15 cellular contexts compared by ENCODE assay signal in the genomic region with DNA sequence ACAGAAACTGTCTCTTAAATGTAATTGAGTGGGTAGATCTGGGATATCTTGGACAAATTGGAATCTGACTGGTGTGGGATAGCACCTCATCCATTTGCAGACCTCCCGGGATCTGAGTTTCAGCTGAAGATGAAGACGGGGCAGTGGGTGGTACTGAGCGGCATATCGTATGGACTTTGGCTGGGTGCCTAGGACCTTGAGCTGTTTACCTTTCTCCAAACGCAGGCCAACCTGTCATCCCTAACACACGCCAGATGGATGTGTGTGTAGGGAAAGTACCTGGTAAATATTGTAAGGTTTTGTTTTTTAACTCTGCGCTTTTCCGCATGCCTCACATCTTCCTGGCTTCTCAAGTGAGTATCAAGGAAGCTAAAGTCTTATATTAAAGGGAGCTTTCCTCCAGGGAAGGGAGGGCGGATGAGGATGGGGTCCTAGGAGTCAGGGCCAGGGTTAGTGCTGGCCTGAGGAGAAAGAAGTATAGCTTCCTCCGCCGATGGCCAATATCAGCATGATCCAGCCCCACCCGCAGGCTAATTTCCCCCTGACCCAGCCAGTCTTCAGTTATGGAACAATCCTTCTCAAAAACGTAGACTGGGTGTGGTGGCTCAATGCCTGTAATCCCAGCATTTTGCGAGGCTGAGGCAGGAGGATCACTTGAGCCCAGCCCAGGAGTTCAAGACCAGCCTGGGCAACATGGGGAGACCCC. TPM values are rescaled to one million over a fixed set of nuclear protein-coding genes. Genes with fewer than 3 reads are reported as not detected.
DNase-seq lines count a peak whose midpoint lies in the region; ATAC-seq and TF ChIP-seq lines count a peak whose summit lies in the region.
"Had no signal": no experiment of that assay in that cellular context is flagged by ENCODE, and none has a peak within 500 bp of the region (broad histone marks: within the 10 kb centered on the region; RNA-seq: fewer than 3 reads in every experiment).

No MANE protein-coding gene starts in this region.

- H3K27ac Mint-ChIP-seq in HFFc6, result no peak overlapping the region
- H3K27ac Mint-ChIP-seq: activated CD8-positive, alpha-beta T cell treated with anti-CD3 and anti-CD28 coated beads for 36 hours; activated naive CD8-positive, alpha-beta T cell treated with anti-CD3 and anti-CD28 coated beads, Interleukin-2, amount 10 ng/mL, durations not matched to agents 7 days and 5 days; B cell had no signal

- H3K4me1 Mint-ChIP-seq in HFFc6 (ENCODE audit: low read depth), result peaks cover 21% of the 10 kb centered on the region

- TF ChIP-seq CTCF in C4-2B (conservative IDR thresholded peaks at IDR 0.05) (no peak), RWPE1 (conservative IDR thresholded peaks at IDR 0.05; ENCODE audit: low read depth) (no peak), liver (IDR thresholded peaks at IDR 0.05; ENCODE audit: low read depth, low read length, missing input control) (no peak), HFFc6 (IDR thresholded peaks at IDR 0.05) (no peak)

- peak in 1 of 2 donors; percentile 7 for TF ChIP-seq RAD21 in liver (IDR thresholded peaks at IDR 0.05)

- CTCF ChIA-PET in RWPE1 (lab: Yijun Ruan, JAX), result interaction anchor here (0.6 to 1.1 kb wide), 2 partner anchors 22 to 25 kb away, joined by 4 read pairs; no protein-coding TSS in a partner anchor

- WGBS in liver, result 50% methylated on average over 14 of the region's 14 CpGs

- H3K27me3 ChIP-seq in H7 (ENCODE audit: control insufficient read depth, insufficient read depth, low read length) (peaks cover 8% of the 10 kb centered on the region), liver (ENCODE audit: control insufficient read depth in 4 of 4, insufficient read depth in 4 of 4, low read length in 3 of 4) (no peaks in the 10 kb centered on the region)

- no peak overlapping the region for H3K4me3 Mint-ChIP-seq in HFFc6

- no peaks in the 10 kb centered on the region for H3K9me3 Mint-ChIP-seq in HFFc6
- H3K9me3 Mint-ChIP-seq: activated CD8-positive, alpha-beta T cell treated with anti-CD3 and anti-CD28 coated beads for 36 hours; activated naive CD8-positive, alpha-beta T cell treated with anti-CD3 and anti-CD28 coated beads, Interleukin-2, amount 10 ng/mL, durations not matched to agents 7 days and 5 days; dendritic cell treated with granulocyte-macrophage colony-stimulating factor and Interleukin-4, amounts not matched to agents 40 ng/mL and 50 ng/mL, for 4 days had no signal

- H3K4me1 ChIP-seq in liver (ENCODE audit: control insufficient read depth in 4 of 4, insufficient read depth in 4 of 4, low read length in 3 of 4), result peaks cover 10 to 25% (median 19%) of the 10 kb centered on the region in 4 donors

- H3K4me3 ChIP-seq in H7 (ENCODE audit: insufficient read depth, low read depth, low read length), result no peak overlapping the region
- no peak overlapping the region for H3K4me3 ChIP-seq in liver (ENCODE audit: low read depth in 1 of 3, low read length in 3 of 3)

- H3K27me3 Mint-ChIP-seq in HFFc6 (ENCODE audit: insufficient read depth), result peaks cover 2% of the 10 kb centered on the region
- H3K27me3 Mint-ChIP-seq: activated CD8-positive, alpha-beta T cell treated with anti-CD3 and anti-CD28 coated beads for 36 hours had no signal

- DNase-seq in H7 (peak; percentile 16), RWPE1 (ENCODE audit: low spot score) (no peak), SIG-M5 (lab: John Stamatoyannopoulos, UW) (no peak), HFFc6 (no peak)
- DNase-seq: activated CD8-positive, alpha-beta T cell treated with anti-CD3 and anti-CD28 coated beads for 36 hours; activated naive CD8-positive, alpha-beta T cell treated with anti-CD3 and anti-CD28 coated beads, Interleukin-2, amount 10 ng/mL, durations not matched to agents 7 days and 5 days; OCI-M1 had no signal

- H3K9ac ChIP-seq in liver (ENCODE audit: low read depth in 1 of 2, low read length in 2 of 2), result peak overlapping the region in 1 of 2 donors; percentile 14

- H3K36me3 ChIP-seq in H7 (replicated peaks; ENCODE audit: control insufficient read depth, insufficient read depth, low read length), result peaks cover 7% of the 10 kb centered on the region
- no peaks in the 10 kb centered on the region for H3K36me3 ChIP-seq in liver (ENCODE audit: control insufficient read depth in 4 of 4, insufficient read depth in 3 of 4, low read depth in 1 of 4, low read length in 3 of 4)

- H3K36me3 Mint-ChIP-seq in HFFc6 (ENCODE audit: low read depth), result peaks cover 21% of the 10 kb centered on the region; the same call in 1 of the 2 replicates

- H3K27ac ChIP-seq in C4-2B (peak overlapping the region; percentile 75), RWPE1 (peak overlapping the region; percentile 25), liver (ENCODE audit: low read depth in 1 of 2, low read length in 2 of 2) (no peak overlapping the region)

- H3K9me3 ChIP-seq in liver (ENCODE audit: control insufficient read depth in 4 of 4, low read length in 3 of 4), result no peaks in the 10 kb centered on the region

- POLR2A ChIA-PET in RWPE1 (lab: Yijun Ruan, JAX; ENCODE audit: low non-redundant PET), result no interaction called here

- ATAC-seq in HG03442 (IDR thresholded peaks at IDR 0.05; ENCODE audit: unreplicated experiment) (no peak), GM18511 (IDR thresholded peaks at IDR 0.05; ENCODE audit: unreplicated experiment) (no peak)

TF ChIP-seq in liver, 16 proteins besides CTCF, POLR2A, EP300 and RAD21:
- TF ChIP-seq RXRA (IDR thresholded peaks at IDR 0.05) (no peak), FOXA2 (IDR thresholded peaks at IDR 0.05) (peak; percentile 52), HNF4A (conservative IDR thresholded peaks at IDR 0.05) (peak in 1 of 2 donors; percentile 28)

RNA-seq across cellular contexts. Expression of gene ATP8B2, which starts 26.2 kb away (rescaled TPM):
- 62.0 and 73.2 TPM in 2 replicates for total RNA-seq in H7 (2014; rRNA removed; shearing (Covaris generic))
- 10 to 100 TPM in 1 of 2 donors, 1 to 10 TPM in 1; 6.1 to 16.2 TPM for total RNA-seq in liver
- 1 to 10 TPM in 1 of 2 donors, under 1 TPM in 1; 0.75 to 4.5 TPM for polyA plus RNA-seq in liver
- total RNA-seq in HFFc6 (2021; fragmentation: NEBNext Ultra II Directional; extraction: Animal tissue kit (Norgen Biotek cat#: 25700)), result 100 to 1,000 TPM in 4 of 6 experiments, 10 to 100 TPM in 2; 91.3 to 119 (median 107) TPM

RNA-seq across cellular contexts. Expression of gene AQP10, which starts 30.6 kb away (rescaled TPM):
- not detected in 2 replicates for total RNA-seq in H7 (2014; rRNA removed; shearing (Covaris generic))
- total RNA-seq in liver, result under 1 TPM in 1 of 2 donors, not detected in 1; 0.14 TPM
- polyA plus RNA-seq in liver, result not detected
- not detected for total RNA-seq in HFFc6 (2021; fragmentation: NEBNext Ultra II Directional; extraction: Animal tissue kit (Norgen Biotek cat#: 25700))
- total RNA-seq: activated naive CD8-positive, alpha-beta T cell treated with anti-CD3 and anti-CD28 coated beads, Interleukin-2, amount 10 ng/mL, durations not matched to agents 7 days and 5 days; B cell; fibroblast of villous mesenchyme; osteoblast had no signal

RNA-seq across cellular contexts. Expression of gene IL6R, which starts 53.6 kb away (rescaled TPM):
- total RNA-seq in H7 (2014; rRNA removed; shearing (Covaris generic)), result 8.6 and 10.3 TPM in 2 replicates
- total RNA-seq in liver, result 10 to 100 TPM; 47.0 to 67.6 TPM
- polyA plus RNA-seq in liver, result 10 to 100 TPM; 18.8 to 23.6 TPM
- 1 to 10 TPM; 2.0 to 3.9 (median 2.3) TPM for total RNA-seq in HFFc6 (2021; fragmentation: NEBNext Ultra II Directional; extraction: Animal tissue kit (Norgen Biotek cat#: 25700))

Comparison
In these comparisons a context has a peak if more than half of its experiments do, and no peak if none do; other contexts are left out.
1. H3K27ac ChIP-seq: peak in C4-2B (single experiment) and RWPE1 (single experiment); none in liver (0 of 2).